36 cellular contexts compared by ENCODE assay signal in the genomic region with DNA sequence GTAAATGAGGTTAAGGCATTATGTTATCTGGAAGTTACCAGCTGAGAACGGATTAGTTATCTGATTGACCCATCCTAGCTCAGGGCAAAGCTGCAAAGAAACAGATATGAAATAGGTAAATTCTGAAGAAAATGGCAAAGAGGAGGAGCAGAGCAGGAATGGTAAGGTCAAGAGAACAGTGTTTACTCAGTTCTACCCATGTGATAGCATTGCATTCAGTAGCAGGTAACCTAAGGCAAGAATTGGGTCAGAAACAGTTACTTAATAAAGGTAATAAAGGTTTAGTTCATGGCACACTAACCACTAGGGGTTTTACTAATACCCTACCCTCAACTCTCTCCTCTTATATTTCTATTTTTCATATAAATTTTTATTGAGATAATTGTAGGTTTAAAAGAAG.
"Had no signal": no experiment of that assay in that cellular context is flagged by ENCODE, and none has a peak within 500 bp of the region (broad histone marks: within the 10 kb centered on the region; RNA-seq: fewer than 3 reads in every experiment).

No MANE protein-coding gene starts in this region.

- H3K27me3 ChIP-seq: adrenal gland, body of pancreas, brain microvascular endothelial cell, breast epithelium had no signal

- H3K27ac ChIP-seq: adrenal gland, body of pancreas, brain microvascular endothelial cell, breast epithelium, VCaP had no signal

- H3K4me3 Mint-ChIP-seq: activated B cell treated with CpG ODN at 0.5 μM for 24 hours; activated CD4-positive, alpha-beta memory T cell treated with anti-CD3 and anti-CD28 coated beads for 36 hours; activated CD4-positive, alpha-beta T cell treated with anti-CD3 and anti-CD28 coated beads, Interleukin-2, amount 10 ng/mL, durations not matched to agents 24 days and 14 days; activated CD8-positive, alpha-beta T cell treated with anti-CD3 and anti-CD28 coated beads for 36 hours; activated naive CD4-positive, alpha-beta T cell treated with anti-CD3 and anti-CD28 coated beads for 36 hours; activated naive CD8-positive, alpha-beta T cell treated with anti-CD3 and anti-CD28 coated beads for 36 hours; activated T-cell treated with anti-CD3 and anti-CD28 coated beads, Interleukin-2, amount 50 U/mL, for 4 hours; activated T-cell treated with anti-CD3 and anti-CD28 coated beads, Interleukin-2, amount 50 U/mL, for 72 hours; activated T-helper 1 cell treated with anti-CD3 and anti-CD28 coated beads, Interleukin-12 subunit alpha, Interleukin-12 subunit beta, Interleukin-2, Interleukin-4 antibody, amounts not matched to agents 30 ng/mL and 10 ng/mL and 1 ng/mL, durations not matched to agents 14 hours and 24 hours and 36 hours; activated T-helper 17 cell treated with anti-CD3 and anti-CD28 coated beads, Interleukin-2, amount 50 U/mL, for 72 hours; T-helper 1 cell treated with Interleukin-12 subunit alpha and Interleukin-12 subunit beta and Interleukin-4 antibody, amounts not matched to agents 30 μg/mL and 1 μg/mL, for 36 hours; T-helper 2 cell treated with Interferon-gamma antibody and Interleukin-4, amounts not matched to agents 5 μg/mL and 100 μg/mL, for 36 hours had no signal

- H3K27ac Mint-ChIP-seq: activated B cell treated with CpG ODN at 0.5 μM for 24 hours; activated CD4-positive, alpha-beta memory T cell treated with anti-CD3 and anti-CD28 coated beads for 36 hours; activated CD4-positive, alpha-beta T cell treated with anti-CD3 and anti-CD28 coated beads, Interleukin-2, amount 10 ng/mL, durations not matched to agents 24 days and 14 days; activated CD8-positive, alpha-beta T cell treated with anti-CD3 and anti-CD28 coated beads for 36 hours; activated naive CD4-positive, alpha-beta T cell treated with anti-CD3 and anti-CD28 coated beads for 36 hours; activated naive CD4-positive, alpha-beta T cell treated with anti-CD3 and anti-CD28 coated beads, Interleukin-2, amount 50 U/mL, for 72 hours; activated naive CD8-positive, alpha-beta T cell treated with anti-CD3 and anti-CD28 coated beads for 36 hours; activated T-cell treated with anti-CD3 and anti-CD28 coated beads, Interleukin-2, amount 50 U/mL, for 72 hours; activated T-helper 1 cell treated with anti-CD3 and anti-CD28 coated beads, Interleukin-12 subunit alpha, Interleukin-12 subunit beta, Interleukin-2, Interleukin-4 antibody, amounts not matched to agents 30 ng/mL and 10 ng/mL and 1 ng/mL, durations not matched to agents 14 hours and 24 hours and 36 hours; activated T-helper 17 cell treated with anti-CD3 and anti-CD28 coated beads, Interleukin-2, amount 50 U/mL, for 72 hours; T-helper 1 cell treated with Interleukin-12 subunit alpha and Interleukin-12 subunit beta and Interleukin-4 antibody, amounts not matched to agents 30 μg/mL and 1 μg/mL, for 36 hours; T-helper 2 cell treated with Interferon-gamma antibody and Interleukin-4, amounts not matched to agents 5 μg/mL and 100 μg/mL, for 36 hours had no signal

- H3K9me3 Mint-ChIP-seq: activated CD8-positive, alpha-beta T cell treated with anti-CD3 and anti-CD28 coated beads for 36 hours; activated naive CD4-positive, alpha-beta T cell treated with anti-CD3 and anti-CD28 coated beads for 36 hours; activated naive CD8-positive, alpha-beta T cell treated with anti-CD3 and anti-CD28 coated beads for 36 hours; activated T-helper 1 cell treated with anti-CD3 and anti-CD28 coated beads, Interleukin-12 subunit alpha, Interleukin-12 subunit beta, Interleukin-2, Interleukin-4 antibody, amounts not matched to agents 30 ng/mL and 10 ng/mL and 1 ng/mL, durations not matched to agents 14 hours and 24 hours and 36 hours; T-helper 2 cell treated with Interferon-gamma antibody and Interleukin-4, amounts not matched to agents 5 μg/mL and 100 μg/mL, for 36 hours had no signal

- H3K9me3 ChIP-seq: adrenal gland, body of pancreas, breast epithelium had no signal

- H3K4me1 Mint-ChIP-seq: activated CD4-positive, alpha-beta T cell treated with anti-CD3 and anti-CD28 coated beads, Interleukin-2, amount 10 ng/mL, durations not matched to agents 24 days and 14 days; activated naive CD8-positive, alpha-beta T cell treated with anti-CD3 and anti-CD28 coated beads for 36 hours; activated T-helper 17 cell treated with anti-CD3 and anti-CD28 coated beads, Interleukin-2, amount 50 U/mL, for 72 hours had no signal

- FAIRE-seq: astrocyte, TTC549 had no signal

- ATAC-seq: activated CD8-positive, alpha-beta T cell treated with anti-CD3 and anti-CD28 coated beads for 36 hours; activated naive CD4-positive, alpha-beta T cell treated with anti-CD3 and anti-CD28 coated beads, Interleukin-2, amount 50 U/mL, for 72 hours; activated T-cell treated with anti-CD3 and anti-CD28 coated beads, Interleukin-2, amount 50 U/mL, for 4 hours; activated T-cell treated with anti-CD3 and anti-CD28 coated beads, Interleukin-2, amount 50 U/mL, for 72 hours; activated T-helper 17 cell treated with anti-CD3 and anti-CD28 coated beads, Interleukin-2, amount 50 U/mL, for 72 hours; body of pancreas had no signal

- H3K36me3 Mint-ChIP-seq: activated CD4-positive, alpha-beta memory T cell treated with anti-CD3 and anti-CD28 coated beads for 36 hours; activated naive CD4-positive, alpha-beta T cell treated with anti-CD3 and anti-CD28 coated beads, Interleukin-2, amount 50 U/mL, for 72 hours; activated naive CD8-positive, alpha-beta T cell treated with anti-CD3 and anti-CD28 coated beads for 36 hours had no signal

- H3K27me3 Mint-ChIP-seq: activated B cell treated with CpG ODN at 0.5 μM for 24 hours; activated CD8-positive, alpha-beta T cell treated with anti-CD3 and anti-CD28 coated beads for 36 hours had no signal

- H3K36me3 ChIP-seq: adrenal gland, brain microvascular endothelial cell, breast epithelium had no signal

- H3K4me3 ChIP-seq: adrenal gland, body of pancreas, breast epithelium had no signal

- H3K4me1 ChIP-seq: adrenal gland, body of pancreas, breast epithelium had no signal

- DNase-seq: activated B cell treated with CpG ODN at 0.5 μM for 24 hours; activated CD4-positive, alpha-beta memory T cell treated with anti-CD3 and anti-CD28 coated beads for 36 hours; activated CD4-positive, alpha-beta T cell treated with anti-CD3 and anti-CD28 coated beads for 4 hours; activated CD4-positive, alpha-beta T cell treated with anti-CD3 and anti-CD28 coated beads, Interleukin-2, amount 10 ng/mL, durations not matched to agents 24 days and 14 days; activated CD4-positive, alpha-beta T cell treated with anti-CD3 and anti-CD28 coated beads, Interleukin-2, amount 50 U/mL, for 1 hour; activated CD4-positive, alpha-beta T cell treated with anti-CD3 and anti-CD28 coated beads, Interleukin-2, amount 50 U/mL, for 4 hours; activated CD4-positive, CD25-positive, alpha-beta regulatory T cell treated with anti-CD3 and anti-CD28 coated beads, Interleukin-2, amount 50 U/mL, for 72 hours; activated CD8-positive, alpha-beta memory T cell treated with anti-CD3 and anti-CD28 coated beads, Interleukin-2, amount 50 U/mL, for 4 hours; activated CD8-positive, alpha-beta T cell treated with anti-CD3 and anti-CD28 coated beads for 36 hours; activated effector memory CD4-positive, alpha-beta T cell treated with anti-CD3 and anti-CD28 coated beads, Interleukin-2, amount 50 U/mL, for 16 hours; activated gamma-delta T cell treated with Interleukin-2 at 50 U/mL for 16 hours; activated naive CD4-positive, alpha-beta T cell; activated naive CD4-positive, alpha-beta T cell treated with anti-CD3 and anti-CD28 coated beads for 36 hours; activated naive CD4-positive, alpha-beta T cell treated with anti-CD3 and anti-CD28 coated beads, Interleukin-2, amount 50 U/mL, for 16 hours; activated naive CD8-positive, alpha-beta T cell treated with anti-CD3 and anti-CD28 coated beads for 36 hours; activated T-cell treated with anti-CD3 and anti-CD28 coated beads for 4 hours; activated T-cell treated with anti-CD3 and anti-CD28 coated beads, Interleukin-2, amount 50 U/mL, for 1 hour; activated T-cell treated with anti-CD3 and anti-CD28 coated beads, Interleukin-2, amount 50 U/mL, for 4 hours; activated T-cell treated with anti-CD3 and anti-CD28 coated beads, Interleukin-2, amount 50 U/mL, for 72 hours; adrenal gland; amniotic stem cell; aorta; body of pancreas; brain microvascular endothelial cell; central memory CD4-positive, alpha-beta T cell; T-helper 2 cell; T-helper 9 cell had no signal
